ENCODE assay signal across 25 cellular contexts in genomic region chr1:109522026-109522425, GRCh38. TPM values are rescaled to one million over a fixed set of nuclear protein-coding genes. Genes with fewer than 3 reads are reported as not detected.
A peak's percentile ranks its signal among the peaks of the same experiment; 100 is the strongest.
DNase-seq lines count a peak whose midpoint lies in the region; ATAC-seq, FAIRE-seq and TF ChIP-seq lines count a peak whose summit lies in the region.
"Had no signal": no experiment of that assay in that cellular context is flagged by ENCODE, and none has a peak within 500 bp of the region (broad histone marks: within the 10 kb centered on the region; RNA-seq: fewer than 3 reads in every experiment).

No MANE protein-coding gene starts in this region.

- H3K27me3 Mint-ChIP-seq in glutamatergic neuron (ENCODE audit: unreplicated experiment): peaks cover 9% of the 10 kb centered on the region
- H3K27me3 Mint-ChIP-seq in natural killer cell treated with Interleukin-12 subunit alpha and Interleukin-12 subunit beta and Interleukin-15 and Interleukin-18, amount 100 ng/mL, for 72 hours: peaks cover 0 to 5% of the 10 kb centered on the region in 2 donors
- H3K27me3 Mint-ChIP-seq: CD4-positive, alpha-beta T cell had no signal

- POLR2A ChIA-PET in HepG2 (lab: Yijun Ruan, JAX): no interaction called here

- H3K4me3 ChIP-seq in HepG2 (replicated peaks in 1 of 3; ENCODE audit: insufficient read depth in 1 of 3, low read depth in 2 of 3, low read length in 3 of 3): no peak overlapping the region
- H3K4me3 ChIP-seq in right lobe of liver: no peak overlapping the region
- H3K4me3 ChIP-seq in smooth muscle cell: no peak overlapping the region
- H3K4me3 ChIP-seq: A549; BLaER1 treated with 17β-estradiol and CSF1 and Interleukin-3, amounts not matched to agents 10 nM and 100 nM; GM12878; GM23338 had no signal

- TF ChIP-seq CTCF in HepG2 (CRISPR knock-in tag; IDR thresholded peaks at IDR 0.05): no peak
- TF ChIP-seq CTCF in right lobe of liver (IDR thresholded peaks at IDR 0.05): no peak
- TF ChIP-seq CTCF in glutamatergic neuron (IDR thresholded peaks at IDR 0.05; ENCODE audit: partially characterized antibody, unreplicated experiment): no peak
- no peak for TF ChIP-seq CTCF in smooth muscle cell (IDR thresholded peaks at IDR 0.05; ENCODE audit: borderline replicate concordance, insufficient read depth, poor library complexity, severe bottlenecking)

- no peak for TF ChIP-seq RAD21 in HepG2 (CRISPR knock-in tag; IDR thresholded peaks at IDR 0.05)

- TF ChIP-seq POLR2A in HepG2 (IDR thresholded peaks at IDR 0.05; ENCODE audit: insufficient read depth in 1 of 2, low read depth in 2 of 2, low read length in 2 of 2) (no peak), right lobe of liver (IDR thresholded peaks at IDR 0.05) (no peak)

- intact Hi-C loops in HepG2 (cut with micrococcal nuclease; ENCODE audit: unreplicated experiment): no loop called here
- intact Hi-C loops in right lobe of liver (cut with DNase I): no loop called here

- CTCF ChIA-PET in HepG2 (lab: Yijun Ruan, JAX; ENCODE audit: low intra/inter-chr PET ratio, low total read pairs): no interaction called here

- no peak overlapping the region for H2AFZ ChIP-seq in HepG2 (ENCODE audit: low read length)
- peak overlapping the region; percentile 46 for H2AFZ ChIP-seq in smooth muscle cell (ENCODE audit: low read depth)

- H3K79me2 ChIP-seq in HepG2 (ENCODE audit: insufficient read depth, low read length): no peaks in the 10 kb centered on the region
- no peaks in the 10 kb centered on the region for H3K79me2 ChIP-seq in smooth muscle cell (ENCODE audit: low read depth)

- no peak overlapping the region for H3K9ac ChIP-seq in HepG2 (ENCODE audit: insufficient read depth, low read depth, low read length)
- no peak overlapping the region for H3K9ac ChIP-seq in smooth muscle cell (ENCODE audit: low read depth)
- H3K9ac ChIP-seq: BLaER1 treated with 17β-estradiol and CSF1 and Interleukin-3, amounts not matched to agents 10 nM and 100 nM had no signal

- no TSS peak for BruUV-seq in HepG2 (replicated peaks; lab: Mats Ljungman, UMichigan)

- H3K27ac ChIP-seq in HepG2 (ENCODE audit: extremely low read length, insufficient read depth, low read length) (no peak overlapping the region), right lobe of liver (no peak overlapping the region), smooth muscle cell (ENCODE audit: low read depth) (no peak overlapping the region)
- H3K27ac ChIP-seq: A549; BLaER1 treated with 17β-estradiol and CSF1 and Interleukin-3, amounts not matched to agents 10 nM and 100 nM had no signal

- WGBS in HepG2 (ENCODE audit: low lambda C conversion rate): 30% methylated on average over 7 of the region's 7 CpGs
- 71% methylated on average over 7 of the region's 7 CpGs for WGBS in right lobe of liver (ENCODE audit: insufficient coverage, low coverage, low lambda C conversion rate, missing lambda C conversion rate)
- 98% methylated on average over 7 of the region's 7 CpGs for WGBS in smooth muscle cell (ENCODE audit: low lambda C conversion rate)

- no peak for TF ChIP-seq EP300 in HepG2 (IDR thresholded peaks at IDR 0.05; ENCODE audit: low read depth in 2 of 2, low read length in 2 of 2)
- no peak for TF ChIP-seq EP300 in HepG2 (CRISPR knock-in tag; IDR thresholded peaks at IDR 0.05; ENCODE audit: borderline replicate concordance)

- no peak overlapping the region for H3K4me3 Mint-ChIP-seq in glutamatergic neuron (ENCODE audit: unreplicated experiment)
- H3K4me3 Mint-ChIP-seq in natural killer cell treated with Interleukin-12 subunit alpha and Interleukin-12 subunit beta and Interleukin-15 and Interleukin-18, amount 100 ng/mL, for 72 hours: no peak overlapping the region
- H3K4me3 Mint-ChIP-seq: CD14-positive monocyte; CD4-positive, alpha-beta T cell; CD8-positive, alpha-beta memory T cell; GM23338; H9 had no signal

- ATAC-seq in HepG2: no peak
- no peak for ATAC-seq in right lobe of liver
- ATAC-seq in natural killer cell treated with Interleukin-12 subunit alpha and Interleukin-12 subunit beta and Interleukin-15 and Interleukin-18, amount 100 ng/mL, for 72 hours: no peak
- ATAC-seq: A549, GM12878, HCT116 had no signal

- no peaks in the 10 kb centered on the region for H3K9me3 ChIP-seq in HepG2 (ENCODE audit: low read length)
- H3K9me3 ChIP-seq in right lobe of liver: no peaks in the 10 kb centered on the region
- no peaks in the 10 kb centered on the region for H3K9me3 ChIP-seq in smooth muscle cell (replicated peaks; ENCODE audit: low read depth)
- H3K9me3 ChIP-seq: BE2C; BLaER1 treated with 17β-estradiol and CSF1 and Interleukin-3, amounts not matched to agents 10 nM and 100 nM had no signal

- H3K9me3 Mint-ChIP-seq in glutamatergic neuron (ENCODE audit: unreplicated experiment): peaks cover 11% of the 10 kb centered on the region
- no peaks in the 10 kb centered on the region for H3K9me3 Mint-ChIP-seq in natural killer cell treated with Interleukin-12 subunit alpha and Interleukin-12 subunit beta and Interleukin-15 and Interleukin-18, amount 100 ng/mL, for 72 hours
- H3K9me3 Mint-ChIP-seq: CD4-positive, alpha-beta T cell; CD8-positive, alpha-beta memory T cell; GM23338; H9 had no signal

- DNase-seq in HepG2 (ENCODE audit: low spot score): no peak
- DNase-seq in right lobe of liver: no peak
- no peak for DNase-seq in glutamatergic neuron
- DNase-seq in smooth muscle cell (lab: John Stamatoyannopoulos, UW; ENCODE audit: unreplicated experiment): no peak
- no peak for DNase-seq in natural killer cell treated with Interleukin-12 subunit alpha and Interleukin-12 subunit beta and Interleukin-15 and Interleukin-18, amount 100 ng/mL, for 72 hours (ENCODE audit: low spot score)
- no peak for DNase-seq in iPS-NIHi7 (ENCODE audit: extremely low spot score)
- DNase-seq: 8988T; ACHN; AML-193; BE2C; CD4-positive, alpha-beta T cell; CD8-positive, alpha-beta memory T cell; DMS 273 treated with DMSO at 0.1 percent for 48 hours; EL; GDM1; H9 had no signal

- no peaks in the 10 kb centered on the region for H3F3A ChIP-seq in smooth muscle cell (ENCODE audit: low read depth)

- peak overlapping the region; percentile 12 for H3K27ac Mint-ChIP-seq in glutamatergic neuron (ENCODE audit: unreplicated experiment)
- no peak overlapping the region for H3K27ac Mint-ChIP-seq in natural killer cell treated with Interleukin-12 subunit alpha and Interleukin-12 subunit beta and Interleukin-15 and Interleukin-18, amount 100 ng/mL, for 72 hours
- H3K27ac Mint-ChIP-seq: CD14-positive monocyte; CD4-positive, alpha-beta T cell; CD8-positive, alpha-beta memory T cell; GM23338; H9 had no signal

- H3K36me3 ChIP-seq in HepG2 (replicated peaks in 1 of 2; ENCODE audit: control insufficient read depth in 1 of 2, insufficient read depth in 2 of 2, low read length in 2 of 2) (no peaks in the 10 kb centered on the region), right lobe of liver (no peaks in the 10 kb centered on the region), smooth muscle cell (ENCODE audit: low read depth) (no peaks in the 10 kb centered on the region)
- H3K36me3 ChIP-seq: BE2C; BLaER1 treated with 17β-estradiol and CSF1 and Interleukin-3, amounts not matched to agents 10 nM and 100 nM had no signal

- H3K36me3 Mint-ChIP-seq in glutamatergic neuron (ENCODE audit: unreplicated experiment): peaks cover 7% of the 10 kb centered on the region
- H3K36me3 Mint-ChIP-seq in natural killer cell treated with Interleukin-12 subunit alpha and Interleukin-12 subunit beta and Interleukin-15 and Interleukin-18, amount 100 ng/mL, for 72 hours: no peaks in the 10 kb centered on the region
- H3K36me3 Mint-ChIP-seq: CD14-positive monocyte; CD8-positive, alpha-beta memory T cell had no signal

- peaks cover 5% of the 10 kb centered on the region for H3K4me1 ChIP-seq in HepG2 (ENCODE audit: insufficient read depth, low read length)
- no peaks in the 10 kb centered on the region for H3K4me1 ChIP-seq in right lobe of liver
- no peaks in the 10 kb centered on the region for H3K4me1 ChIP-seq in smooth muscle cell (ENCODE audit: low read depth)
- H3K4me1 ChIP-seq: A549 had no signal

- H3K4me1 Mint-ChIP-seq in glutamatergic neuron (ENCODE audit: low read depth, unreplicated experiment): peaks cover 34% of the 10 kb centered on the region
- H3K4me1 Mint-ChIP-seq in natural killer cell treated with Interleukin-12 subunit alpha and Interleukin-12 subunit beta and Interleukin-15 and Interleukin-18, amount 100 ng/mL, for 72 hours (ENCODE audit: low read depth in 2 of 2): no peaks in the 10 kb centered on the region
- H3K4me1 Mint-ChIP-seq: CD8-positive, alpha-beta memory T cell had no signal

- in situ Hi-C loops in HepG2 (cut with HindIII; ENCODE audit: extremely low pct_ligation_motif_present, low pct_unique_long_range_greater_than_20kb): no loop called here

- FAIRE-seq in HepG2 (lab: Jason Lieb, UNC): no peak
- FAIRE-seq: A549, D721Med, GM12878, GM19239 had no signal

- peaks cover 4 to 43% of the 10 kb centered on the region in 2 experiments; a peak in 3 of 5 replicates for H3K27me3 ChIP-seq in HepG2 (ENCODE audit: control insufficient read depth in 1 of 2, insufficient read depth in 2 of 2, low read length in 2 of 2)
- no peaks in the 10 kb centered on the region for H3K27me3 ChIP-seq in right lobe of liver
- H3K27me3 ChIP-seq in smooth muscle cell (ENCODE audit: low read depth): peaks cover 3% of the 10 kb centered on the region
- H3K27me3 ChIP-seq: BE2C; BLaER1 treated with 17β-estradiol and CSF1 and Interleukin-3, amounts not matched to agents 10 nM and 100 nM had no signal

- no peaks in the 10 kb centered on the region for H4K20me1 ChIP-seq in HepG2 (ENCODE audit: insufficient read depth, low read length)
- no peaks in the 10 kb centered on the region for H4K20me1 ChIP-seq in smooth muscle cell (ENCODE audit: low read depth)
- H4K20me1 ChIP-seq: BLaER1 treated with 17β-estradiol and CSF1 and Interleukin-3, amounts not matched to agents 10 nM and 100 nM had no signal

- H3K4me2 ChIP-seq in HepG2 (ENCODE audit: low read depth, low read length) (no peak overlapping the region), smooth muscle cell (no peak overlapping the region)
- H3K4me2 ChIP-seq: A549; BLaER1 treated with 17β-estradiol and CSF1 and Interleukin-3, amounts not matched to agents 10 nM and 100 nM; GM23338 had no signal

RNA-seq across cellular contexts. Expression of gene AMIGO1, which starts 12.5 kb away (rescaled TPM):
- total RNA-seq in HepG2 (2016; rRNA removed; fragmentation: Illumina TruSeq; extraction: Trizol) (1.00 and 1.3 TPM in 2 replicates), right lobe of liver (1 to 10 TPM; 2.6 to 3.9 (median 3.2) TPM), glutamatergic neuron (ENCODE audit: unreplicated experiment) (8.0 TPM), smooth muscle cell (0.31 and 0.99 TPM in 2 replicates)
- 0.18 and 0.20 TPM in 2 replicates for total RNA-seq in HepG2 (2016; cell fraction: cytosol; rRNA removed; fragmentation: Illumina TruSeq; extraction: Trizol; ENCODE audit: low read depth)
- 0.86 and 1.2 TPM in 2 replicates for total RNA-seq in HepG2 (2016; cell fraction: insoluble cytoplasmic fraction; rRNA removed; fragmentation: Illumina TruSeq; extraction: Trizol)
- 0.80 and 0.83 TPM in 2 replicates for total RNA-seq in HepG2 (2016; cell fraction: membrane; rRNA removed; fragmentation: Illumina TruSeq; extraction: Trizol)
- total RNA-seq in HepG2 (2016; cell fraction: nucleus; rRNA removed; fragmentation: Illumina TruSeq; extraction: Trizol): 1.3 and 1.4 TPM in 2 replicates
- polyA plus RNA-seq in HepG2 (2011; rRNA removed) (0.40 and 0.85 TPM in 2 replicates), smooth muscle cell (0.93 and 1.4 TPM in 2 replicates)
- 0.47 and 0.56 TPM in 2 replicates for polyA plus RNA-seq in HepG2 (2011; cell fraction: cytosol; rRNA removed)
- polyA plus RNA-seq in HepG2 (2011; cell fraction: nucleus; rRNA removed): 0.59 and 0.66 TPM in 2 replicates
- polyA plus RNA-seq in HepG2 (2012): 0.91 and 1.3 TPM in 2 replicates
- 0.20 TPM in 2 replicates for polyA plus RNA-seq in HepG2 (2016; cell fraction: cytosol; fragmentation: Illumina TruSeq; extraction: Trizol; ENCODE audit: low read depth)
- 0.64 and 0.81 TPM in 2 replicates for polyA plus RNA-seq in HepG2 (2016; cell fraction: insoluble cytoplasmic fraction; fragmentation: Illumina TruSeq; extraction: Trizol; ENCODE audit: low read depth)
- 0.51 and 0.61 TPM in 2 replicates for polyA plus RNA-seq in HepG2 (2016; cell fraction: membrane; fragmentation: Illumina TruSeq; extraction: Trizol; ENCODE audit: low read depth)
- 1.6 and 2.2 TPM in 2 replicates for polyA plus RNA-seq in HepG2 (2016; cell fraction: nucleus; fragmentation: Illumina TruSeq; extraction: Trizol; ENCODE audit: insufficient read depth, low read depth)
- polyA minus RNA-seq in HepG2 (2011; rRNA and poly(A)+ RNA removed; ENCODE audit: low replicate concordance): 1.2 and 1.7 TPM in 2 replicates
- polyA minus RNA-seq in HepG2 (2011; cell fraction: cytosol; rRNA and poly(A)+ RNA removed): 0.35 and 0.89 TPM in 2 replicates
- polyA minus RNA-seq in HepG2 (2011; cell fraction: nucleus; rRNA and poly(A)+ RNA removed): 0.39 and 0.62 TPM in 2 replicates
- 1 to 10 TPM in 1 of 2 donors, under 1 TPM in 1; 0.90 to 1.0 TPM for total RNA-seq in natural killer cell treated with Interleukin-12 subunit alpha and Interleukin-12 subunit beta and Interleukin-15 and Interleukin-18, amount 100 ng/mL, for 72 hours

RNA-seq across cellular contexts. Expression of gene GPR61, which starts 17.6 kb away (rescaled TPM):
- not detected in 2 replicates for total RNA-seq in HepG2 (2016; rRNA removed; fragmentation: Illumina TruSeq; extraction: Trizol)
- total RNA-seq in HepG2 (2016; cell fraction: cytosol; rRNA removed; fragmentation: Illumina TruSeq; extraction: Trizol; ENCODE audit: low read depth): 0.35 and 0.81 TPM in 2 replicates
- total RNA-seq in HepG2 (2016; cell fraction: insoluble cytoplasmic fraction; rRNA removed; fragmentation: Illumina TruSeq; extraction: Trizol): 0.30 TPM in 1 of 2 replicates, not detected in the other
- 0.46 and 0.48 TPM in 2 replicates for total RNA-seq in HepG2 (2016; cell fraction: membrane; rRNA removed; fragmentation: Illumina TruSeq; extraction: Trizol)
- 0.28 TPM in 1 of 2 replicates, not detected in the other for total RNA-seq in HepG2 (2016; cell fraction: nucleus; rRNA removed; fragmentation: Illumina TruSeq; extraction: Trizol)
- polyA plus RNA-seq in HepG2 (2011; rRNA removed): not detected in 2 replicates
- polyA plus RNA-seq in HepG2 (2011; cell fraction: cytosol; rRNA removed): not detected in 2 replicates
- polyA plus RNA-seq in HepG2 (2011; cell fraction: nucleus; rRNA removed): 0.05 TPM in 1 of 2 replicates, not detected in the other
- polyA plus RNA-seq in HepG2 (2012): 0.43 and 0.49 TPM in 2 replicates
- polyA plus RNA-seq in HepG2 (2016; cell fraction: cytosol; fragmentation: Illumina TruSeq; extraction: Trizol; ENCODE audit: low read depth): not detected in 2 replicates
- polyA plus RNA-seq in HepG2 (2016; cell fraction: insoluble cytoplasmic fraction; fragmentation: Illumina TruSeq; extraction: Trizol; ENCODE audit: low read depth): not detected in 2 replicates
- polyA plus RNA-seq in HepG2 (2016; cell fraction: membrane; fragmentation: Illumina TruSeq; extraction: Trizol; ENCODE audit: low read depth): not detected in 2 replicates
- not detected in 2 replicates for polyA plus RNA-seq in HepG2 (2016; cell fraction: nucleus; fragmentation: Illumina TruSeq; extraction: Trizol; ENCODE audit: insufficient read depth, low read depth)
- 0.40 TPM in 1 of 2 replicates, not detected in the other for polyA minus RNA-seq in HepG2 (2011; rRNA and poly(A)+ RNA removed; ENCODE audit: low replicate concordance)
- not detected in 2 replicates for polyA minus RNA-seq in HepG2 (2011; cell fraction: cytosol; rRNA and poly(A)+ RNA removed)
- polyA minus RNA-seq in HepG2 (2011; cell fraction: nucleus; rRNA and poly(A)+ RNA removed): 0.90 TPM in 1 of 2 replicates, not detected in the other
- not detected for total RNA-seq in right lobe of liver
- total RNA-seq in glutamatergic neuron (ENCODE audit: unreplicated experiment): 0.76 TPM
- total RNA-seq in smooth muscle cell: not detected in 2 replicates
- polyA plus RNA-seq in smooth muscle cell: 0.37 TPM in 1 of 2 replicates, not detected in the other
- total RNA-seq in natural killer cell treated with Interleukin-12 subunit alpha and Interleukin-12 subunit beta and Interleukin-15 and Interleukin-18, amount 100 ng/mL, for 72 hours: not detected
- total RNA-seq: GM23338, H4 had no signal
- polyA plus RNA-seq: CD8-positive, alpha-beta memory T cell had no signal

RNA-seq across cellular contexts. Expression of gene GNAI3, which starts 26.4 kb away (rescaled TPM):
- total RNA-seq in HepG2 (2016; rRNA removed; fragmentation: Illumina TruSeq; extraction: Trizol) (9.0 and 11.0 TPM in 2 replicates), right lobe of liver (1 to 10 TPM; 2.5 to 4.3 (median 3.3) TPM), glutamatergic neuron (ENCODE audit: unreplicated experiment) (13.8 TPM), smooth muscle cell (15.4 and 19.0 TPM in 2 replicates)
- total RNA-seq in HepG2 (2016; cell fraction: cytosol; rRNA removed; fragmentation: Illumina TruSeq; extraction: Trizol; ENCODE audit: low read depth): 1.1 TPM in 2 replicates
- total RNA-seq in HepG2 (2016; cell fraction: insoluble cytoplasmic fraction; rRNA removed; fragmentation: Illumina TruSeq; extraction: Trizol): 9.0 and 11.4 TPM in 2 replicates
- 2.8 and 3.3 TPM in 2 replicates for total RNA-seq in HepG2 (2016; cell fraction: membrane; rRNA removed; fragmentation: Illumina TruSeq; extraction: Trizol)
- 7.4 and 8.2 TPM in 2 replicates for total RNA-seq in HepG2 (2016; cell fraction: nucleus; rRNA removed; fragmentation: Illumina TruSeq; extraction: Trizol)
- polyA plus RNA-seq in HepG2 (2011; rRNA removed) (3.2 and 4.3 TPM in 2 replicates), smooth muscle cell (11.4 and 13.0 TPM in 2 replicates)
- 1.9 and 3.2 TPM in 2 replicates for polyA plus RNA-seq in HepG2 (2011; cell fraction: cytosol; rRNA removed)
- polyA plus RNA-seq in HepG2 (2011; cell fraction: nucleus; rRNA removed): 1.5 and 1.9 TPM in 2 replicates
- polyA plus RNA-seq in HepG2 (2012): 4.1 and 4.5 TPM in 2 replicates
- 0.65 and 0.78 TPM in 2 replicates for polyA plus RNA-seq in HepG2 (2016; cell fraction: cytosol; fragmentation: Illumina TruSeq; extraction: Trizol; ENCODE audit: low read depth)
- 7.9 and 8.3 TPM in 2 replicates for polyA plus RNA-seq in HepG2 (2016; cell fraction: insoluble cytoplasmic fraction; fragmentation: Illumina TruSeq; extraction: Trizol; ENCODE audit: low read depth)
- 1.5 and 1.6 TPM in 2 replicates for polyA plus RNA-seq in HepG2 (2016; cell fraction: membrane; fragmentation: Illumina TruSeq; extraction: Trizol; ENCODE audit: low read depth)
- 4.4 and 4.6 TPM in 2 replicates for polyA plus RNA-seq in HepG2 (2016; cell fraction: nucleus; fragmentation: Illumina TruSeq; extraction: Trizol; ENCODE audit: insufficient read depth, low read depth)
- polyA minus RNA-seq in HepG2 (2011; rRNA and poly(A)+ RNA removed; ENCODE audit: low replicate concordance): 4.2 and 4.8 TPM in 2 replicates
- 4.1 TPM in 2 replicates for polyA minus RNA-seq in HepG2 (2011; cell fraction: cytosol; rRNA and poly(A)+ RNA removed)
- polyA minus RNA-seq in HepG2 (2011; cell fraction: nucleus; rRNA and poly(A)+ RNA removed): 20.0 and 20.5 TPM in 2 replicates
- 1 to 10 TPM; 8.9 to 10.0 TPM for total RNA-seq in natural killer cell treated with Interleukin-12 subunit alpha and Interleukin-12 subunit beta and Interleukin-15 and Interleukin-18, amount 100 ng/mL, for 72 hours

RNA-seq across cellular contexts. Expression of gene CYB561D1, which starts 28.1 kb away (rescaled TPM):
- 3.9 and 4.1 TPM in 2 replicates for total RNA-seq in HepG2 (2016; rRNA removed; fragmentation: Illumina TruSeq; extraction: Trizol)
- total RNA-seq in HepG2 (2016; cell fraction: cytosol; rRNA removed; fragmentation: Illumina TruSeq; extraction: Trizol; ENCODE audit: low read depth): 0.44 and 1.0 TPM in 2 replicates
- total RNA-seq in HepG2 (2016; cell fraction: insoluble cytoplasmic fraction; rRNA removed; fragmentation: Illumina TruSeq; extraction: Trizol): 3.5 and 4.3 TPM in 2 replicates
- 2.2 and 2.3 TPM in 2 replicates for total RNA-seq in HepG2 (2016; cell fraction: membrane; rRNA removed; fragmentation: Illumina TruSeq; extraction: Trizol)
- 4.4 and 5.2 TPM in 2 replicates for total RNA-seq in HepG2 (2016; cell fraction: nucleus; rRNA removed; fragmentation: Illumina TruSeq; extraction: Trizol)
- 3.9 and 4.5 TPM in 2 replicates for polyA plus RNA-seq in HepG2 (2011; rRNA removed)
- 4.0 and 4.2 TPM in 2 replicates for polyA plus RNA-seq in HepG2 (2011; cell fraction: cytosol; rRNA removed)
- 6.7 and 7.1 TPM in 2 replicates for polyA plus RNA-seq in HepG2 (2011; cell fraction: nucleus; rRNA removed)
- 2.4 and 3.6 TPM in 2 replicates for polyA plus RNA-seq in HepG2 (2012)
- 0.35 TPM in 2 replicates for polyA plus RNA-seq in HepG2 (2016; cell fraction: cytosol; fragmentation: Illumina TruSeq; extraction: Trizol; ENCODE audit: low read depth)
- polyA plus RNA-seq in HepG2 (2016; cell fraction: insoluble cytoplasmic fraction; fragmentation: Illumina TruSeq; extraction: Trizol; ENCODE audit: low read depth): 2.1 and 2.6 TPM in 2 replicates
- polyA plus RNA-seq in HepG2 (2016; cell fraction: membrane; fragmentation: Illumina TruSeq; extraction: Trizol; ENCODE audit: low read depth): 1.2 and 1.4 TPM in 2 replicates
- 7.6 and 8.4 TPM in 2 replicates for polyA plus RNA-seq in HepG2 (2016; cell fraction: nucleus; fragmentation: Illumina TruSeq; extraction: Trizol; ENCODE audit: insufficient read depth, low read depth)
- polyA minus RNA-seq in HepG2 (2011; rRNA and poly(A)+ RNA removed; ENCODE audit: low replicate concordance): 10.4 and 12.2 TPM in 2 replicates
- polyA minus RNA-seq in HepG2 (2011; cell fraction: cytosol; rRNA and poly(A)+ RNA removed): 1.5 and 2.7 TPM in 2 replicates
- 2.3 and 4.1 TPM in 2 replicates for polyA minus RNA-seq in HepG2 (2011; cell fraction: nucleus; rRNA and poly(A)+ RNA removed)
- total RNA-seq in right lobe of liver: 1 to 10 TPM; 1.5 to 3.1 (median 2.4) TPM
- 23.9 TPM for total RNA-seq in glutamatergic neuron (ENCODE audit: unreplicated experiment)
- total RNA-seq in smooth muscle cell: 4.5 and 8.6 TPM in 2 replicates
- 5.3 and 7.4 TPM in 2 replicates for polyA plus RNA-seq in smooth muscle cell
- 10 to 100 TPM; 13.1 to 18.7 TPM for total RNA-seq in natural killer cell treated with Interleukin-12 subunit alpha and Interleukin-12 subunit beta and Interleukin-15 and Interleukin-18, amount 100 ng/mL, for 72 hours

RNA-seq across cellular contexts. Expression of gene ATXN7L2, which starts 38.3 kb away (rescaled TPM):
- total RNA-seq in HepG2 (2016; rRNA removed; fragmentation: Illumina TruSeq; extraction: Trizol) (1.3 and 2.7 TPM in 2 replicates), right lobe of liver (1 to 10 TPM; 1.5 to 6.1 (median 3.1) TPM), glutamatergic neuron (ENCODE audit: unreplicated experiment) (54.9 TPM), smooth muscle cell (1.9 and 2.4 TPM in 2 replicates)
- total RNA-seq in HepG2 (2016; cell fraction: cytosol; rRNA removed; fragmentation: Illumina TruSeq; extraction: Trizol; ENCODE audit: low read depth): 1.7 and 1.9 TPM in 2 replicates
- 1.6 and 2.7 TPM in 2 replicates for total RNA-seq in HepG2 (2016; cell fraction: insoluble cytoplasmic fraction; rRNA removed; fragmentation: Illumina TruSeq; extraction: Trizol)
- 2.1 and 2.6 TPM in 2 replicates for total RNA-seq in HepG2 (2016; cell fraction: membrane; rRNA removed; fragmentation: Illumina TruSeq; extraction: Trizol)
- total RNA-seq in HepG2 (2016; cell fraction: nucleus; rRNA removed; fragmentation: Illumina TruSeq; extraction: Trizol): 3.2 and 3.4 TPM in 2 replicates
- polyA plus RNA-seq in HepG2 (2011; rRNA removed) (2.8 and 3.0 TPM in 2 replicates), smooth muscle cell (5.7 and 6.2 TPM in 2 replicates)
- polyA plus RNA-seq in HepG2 (2011; cell fraction: cytosol; rRNA removed): 1.3 and 2.3 TPM in 2 replicates
- polyA plus RNA-seq in HepG2 (2011; cell fraction: nucleus; rRNA removed): 14.3 and 20.6 TPM in 2 replicates
- polyA plus RNA-seq in HepG2 (2012): 1.5 and 1.8 TPM in 2 replicates
- polyA plus RNA-seq in HepG2 (2016; cell fraction: cytosol; fragmentation: Illumina TruSeq; extraction: Trizol; ENCODE audit: low read depth): 1.1 and 1.3 TPM in 2 replicates
- 2.1 and 2.2 TPM in 2 replicates for polyA plus RNA-seq in HepG2 (2016; cell fraction: insoluble cytoplasmic fraction; fragmentation: Illumina TruSeq; extraction: Trizol; ENCODE audit: low read depth)
- polyA plus RNA-seq in HepG2 (2016; cell fraction: membrane; fragmentation: Illumina TruSeq; extraction: Trizol; ENCODE audit: low read depth): 1.7 and 2.1 TPM in 2 replicates
- 8.6 and 9.8 TPM in 2 replicates for polyA plus RNA-seq in HepG2 (2016; cell fraction: nucleus; fragmentation: Illumina TruSeq; extraction: Trizol; ENCODE audit: insufficient read depth, low read depth)
- 5.7 and 8.5 TPM in 2 replicates for polyA minus RNA-seq in HepG2 (2011; rRNA and poly(A)+ RNA removed; ENCODE audit: low replicate concordance)
- polyA minus RNA-seq in HepG2 (2011; cell fraction: cytosol; rRNA and poly(A)+ RNA removed): 0.97 and 1.4 TPM in 2 replicates
- 10.9 and 15.0 TPM in 2 replicates for polyA minus RNA-seq in HepG2 (2011; cell fraction: nucleus; rRNA and poly(A)+ RNA removed)
- 10 to 100 TPM in 1 of 2 donors, 1 to 10 TPM in 1; 8.4 to 19.9 TPM for total RNA-seq in natural killer cell treated with Interleukin-12 subunit alpha and Interleukin-12 subunit beta and Interleukin-15 and Interleukin-18, amount 100 ng/mL, for 72 hours
